ENCODE assay signal across 22 cellular contexts in genomic region chr3:106397004-106397403, GRCh38.
"Had no signal": no experiment of that assay in that cellular context is flagged by ENCODE, and none has a peak within 500 bp of the region (broad histone marks: within the 10 kb centered on the region; RNA-seq: fewer than 3 reads in every experiment).

No MANE protein-coding gene starts in this region.

- H3K9me3 ChIP-seq: prostate gland, right lobe of liver, testis, tibial nerve, upper lobe of right lung, vagina had no signal

- H3K27me3 Mint-ChIP-seq: naive thymus-derived CD4-positive, alpha-beta T cell had no signal

- ATAC-seq: foreskin keratinocyte; left colon; left ventricle myocardium superior; naive thymus-derived CD4-positive, alpha-beta T cell; right lobe of liver; stimulated activated effector memory CD8-positive, alpha-beta T cell treated with anti-CD3 and anti-CD28 coated beads, Interleukin-12 subunit alpha, Interleukin-12 subunit beta, amount 100 ng/mL, for 72 hours; stimulated activated naive CD8-positive, alpha-beta T cell treated with anti-CD3 and anti-CD28 coated beads, Interleukin-15, Interleukin-2, amounts not matched to agents 100 U/mL and 50 U/mL, for 24 hours; upper lobe of right lung had no signal

- DNase-seq: effector CD4-positive, alpha-beta T cell; endodermal cell; erythroblast; foreskin keratinocyte; left colon; left ventricle myocardium superior; mesendoderm; naive thymus-derived CD4-positive, alpha-beta T cell; nephron progenitor cell; right lobe of liver; stimulated activated CD4-positive, alpha-beta T cell treated with anti-CD3 and anti-CD28 coated beads, Interleukin-4, amount 100 ng/mL, for 1 hour; stimulated activated CD8-positive, alpha-beta memory T cell treated with anti-CD3 and anti-CD28 coated beads, Interleukin-4, amount 100 ng/mL, for 48 hours; stimulated activated naive CD8-positive, alpha-beta T cell treated with anti-CD3 and anti-CD28 coated beads, Interleukin-15, Interleukin-2, amounts not matched to agents 100 U/mL and 50 U/mL, for 24 hours; testis; upper lobe of right lung had no signal

- H3K36me3 Mint-ChIP-seq: stimulated activated effector memory CD8-positive, alpha-beta T cell treated with anti-CD3 and anti-CD28 coated beads, Interleukin-12 subunit alpha, Interleukin-12 subunit beta, amount 100 ng/mL, for 72 hours had no signal

- H3K36me3 ChIP-seq: prostate gland, right lobe of liver, tibial nerve, upper lobe of right lung, vagina had no signal

- H3K4me3 ChIP-seq: coronary artery, lung, prostate gland, right lobe of liver, testis, tibial nerve, upper lobe of right lung, vagina had no signal

- H3K27ac Mint-ChIP-seq: endodermal cell; naive thymus-derived CD4-positive, alpha-beta T cell; nephron progenitor cell; stimulated activated effector memory CD8-positive, alpha-beta T cell treated with anti-CD3 and anti-CD28 coated beads, Interleukin-12 subunit alpha, Interleukin-12 subunit beta, amount 100 ng/mL, for 72 hours had no signal

- H3K27me3 ChIP-seq: foreskin keratinocyte, right lobe of liver, testis, tibial nerve, upper lobe of right lung, vagina had no signal

- H3K27ac ChIP-seq: coronary artery, foreskin keratinocyte, parathyroid adenoma, prostate gland, right lobe of liver, testis, tibial nerve, upper lobe of right lung, vagina had no signal

- H3K4me1 ChIP-seq: foreskin keratinocyte, parathyroid adenoma, prostate gland, right lobe of liver, testis, tibial nerve, upper lobe of right lung, vagina had no signal

- H3K4me1 Mint-ChIP-seq: naive thymus-derived CD4-positive, alpha-beta T cell; stimulated activated effector memory CD8-positive, alpha-beta T cell treated with anti-CD3 and anti-CD28 coated beads, Interleukin-12 subunit alpha, Interleukin-12 subunit beta, amount 100 ng/mL, for 72 hours had no signal

- H3K9me3 Mint-ChIP-seq: endodermal cell; nephron progenitor cell; stimulated activated effector memory CD8-positive, alpha-beta T cell treated with anti-CD3 and anti-CD28 coated beads, Interleukin-12 subunit alpha, Interleukin-12 subunit beta, amount 100 ng/mL, for 72 hours had no signal

- H3K4me3 Mint-ChIP-seq: endodermal cell; naive thymus-derived CD4-positive, alpha-beta T cell; nephron progenitor cell; stimulated activated effector memory CD8-positive, alpha-beta T cell treated with anti-CD3 and anti-CD28 coated beads, Interleukin-12 subunit alpha, Interleukin-12 subunit beta, amount 100 ng/mL, for 72 hours had no signal
